In genomic region chr4:182338731-182339130, GRCh38 we compare ENCODE assay signal across 1 cellular context.
TF ChIP-seq lines count a peak whose summit lies in the region.

No MANE protein-coding gene starts in this region.

TF ChIP-seq in IMR-90, 13 proteins besides CTCF, POLR2A, EP300 and RAD21:
- no peak for TF ChIP-seq USF2 (IDR thresholded peaks at IDR 0.05; ENCODE audit: low read depth, low read length)
